Comparison of ENCODE assay signal across 9 cellular contexts in genomic region chr2:225429718-225430117, GRCh38. TPM values are rescaled to one million over a fixed set of nuclear protein-coding genes. Genes with fewer than 3 reads are reported as not detected.
DNase-seq lines count a peak whose midpoint lies in the region; ATAC-seq and TF ChIP-seq lines count a peak whose summit lies in the region.
"Had no signal": no experiment of that assay in that cellular context is flagged by ENCODE, and none has a peak within 500 bp of the region (broad histone marks: within the 10 kb centered on the region; RNA-seq: fewer than 3 reads in every experiment).

No MANE protein-coding gene starts in this region.

- H3K79me2 ChIP-seq in smooth muscle cell (ENCODE audit: low read depth): no peaks in the 10 kb centered on the region

- H3K36me3 ChIP-seq in smooth muscle cell (ENCODE audit: low read depth): no peaks in the 10 kb centered on the region
- H3K36me3 ChIP-seq: breast epithelium had no signal

- no peak overlapping the region for H3K9ac ChIP-seq in smooth muscle cell (ENCODE audit: low read depth)

- H3K4me2 ChIP-seq in smooth muscle cell: no peak overlapping the region

- H3K9me3 ChIP-seq in smooth muscle cell (replicated peaks; ENCODE audit: low read depth): no peaks in the 10 kb centered on the region
- H3K9me3 ChIP-seq: breast epithelium had no signal

- H3K27me3 ChIP-seq in smooth muscle cell (ENCODE audit: low read depth): no peaks in the 10 kb centered on the region
- H3K27me3 ChIP-seq: breast epithelium had no signal

- no peak for TF ChIP-seq CTCF in smooth muscle cell (IDR thresholded peaks at IDR 0.05; ENCODE audit: borderline replicate concordance, insufficient read depth, poor library complexity, severe bottlenecking)

- H3K4me1 ChIP-seq in smooth muscle cell (ENCODE audit: low read depth): no peaks in the 10 kb centered on the region
- H3K4me1 ChIP-seq: breast epithelium had no signal

- no peaks in the 10 kb centered on the region for H3F3A ChIP-seq in smooth muscle cell (ENCODE audit: low read depth)

- DNase-seq in M059J (ENCODE audit: low read depth) (peak; percentile 49), RPMI7951 (ENCODE audit: low read depth) (peak; percentile 36), globus pallidus (ENCODE audit: low spot score) (peak; percentile 15), smooth muscle cell (lab: John Stamatoyannopoulos, UW; ENCODE audit: unreplicated experiment) (peak; percentile 2)
- no peak for DNase-seq in effector CD8-positive, alpha-beta T cell (lab: John Stamatoyannopoulos, UW)
- no peak for DNase-seq in stimulated activated naive CD4-positive, alpha-beta T cell treated with Interleukin-2 at 50 U/mL for 16 hours (lab: John Stamatoyannopoulos, UW)
- DNase-seq: left colon had no signal

- no peak overlapping the region for H2AFZ ChIP-seq in smooth muscle cell (ENCODE audit: low read depth)

- no peak overlapping the region for H3K4me3 ChIP-seq in smooth muscle cell
- H3K4me3 ChIP-seq: breast epithelium had no signal

- WGBS in smooth muscle cell (ENCODE audit: low lambda C conversion rate): 47% methylated on average over 4 of the region's 4 CpGs

- no peaks in the 10 kb centered on the region for H4K20me1 ChIP-seq in smooth muscle cell (ENCODE audit: low read depth)

- ATAC-seq in activated CD4-positive, CD25-positive, alpha-beta regulatory T cell treated with anti-CD3 and anti-CD28 coated beads, Interleukin-2, amount 50 U/mL, for 24 hours: no peak
- ATAC-seq: left colon had no signal

- peak overlapping the region; percentile 9 for H3K27ac ChIP-seq in smooth muscle cell (ENCODE audit: low read depth)
- H3K27ac ChIP-seq: breast epithelium had no signal

RNA-seq across cellular contexts. Expression of gene NYAP2, which starts 30.2 kb away (rescaled TPM):
- total RNA-seq in M059J (2014; rRNA removed; shearing (Covaris generic)): 1.5 and 2.3 TPM in 2 replicates
- total RNA-seq in RPMI7951 (2014; rRNA removed; shearing (Covaris generic)): not detected in 2 replicates
- total RNA-seq in smooth muscle cell: not detected in 2 replicates
- 0.11 TPM in 1 of 2 replicates, not detected in the other for polyA plus RNA-seq in smooth muscle cell
- total RNA-seq: left colon had no signal

Comparison
In these comparisons a context has a peak if more than half of its experiments do, and no peak if none do; other contexts are left out.
1. DNase-seq: peak in M059J (single experiment), RPMI7951 (single experiment), globus pallidus (single experiment) and smooth muscle cell (single experiment); none in effector CD8-positive, alpha-beta T cell (single experiment) and stimulated activated naive CD4-positive, alpha-beta T cell treated with Interleukin-2 at 50 U/mL for 16 hours (single experiment).